Comparison of ENCODE assay signal across 10 cellular contexts in the genomic region with DNA sequence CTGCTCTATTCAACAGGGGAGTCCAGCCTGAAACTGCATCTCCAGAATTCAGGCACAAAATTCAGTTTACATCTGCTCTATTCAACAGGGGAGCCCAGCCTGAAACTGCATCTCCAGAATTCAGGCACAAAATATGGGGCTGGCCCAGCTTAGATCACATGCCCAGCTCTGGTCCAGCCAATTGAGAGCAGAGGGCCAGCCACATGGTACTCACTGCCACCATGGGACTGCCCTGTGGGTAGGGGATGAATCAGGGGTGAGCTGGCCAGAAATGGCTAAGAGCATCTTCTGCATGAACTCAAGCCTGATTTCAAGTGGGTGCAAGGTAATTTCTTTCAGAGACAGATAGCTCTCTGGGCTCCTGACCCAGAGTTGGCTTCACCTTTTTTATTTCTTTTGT.
DNase-seq lines count a peak whose midpoint lies in the region; ATAC-seq and TF ChIP-seq lines count a peak whose summit lies in the region.
"Had no signal": no experiment of that assay in that cellular context is flagged by ENCODE, and none has a peak within 500 bp of the region (broad histone marks: within the 10 kb centered on the region; RNA-seq: fewer than 3 reads in every experiment).

No MANE protein-coding gene starts in this region.

- ATAC-seq in right cardiac atrium: no peak
- no peak for ATAC-seq in HG02970 (IDR thresholded peaks at IDR 0.05; ENCODE audit: low FRiP score, unreplicated experiment)

- DNase-seq in right atrium auricular region (ENCODE audit: low spot score) (no peak), right cardiac atrium (no peak), astrocyte of the hippocampus (ENCODE audit: low read depth, low spot score) (peak; percentile 23), myocyte (ENCODE audit: low read depth) (peak; percentile 43), vagina (ENCODE audit: extremely low spot score in 2 of 2) (no peak), erythroblast (lab: John Stamatoyannopoulos, UW) (no peak), retina (no peak)
- DNase-seq: DMS53 had no signal

- intact Hi-C loops in right cardiac atrium (cut with DNase I) (loop anchor here (10.0 kb wide), 5 partner anchors 239 to 699 kb away; partner anchors contain the start of genes ZEB1 (in 1 of the 4) and ZNF438 (in 1 of the 4)), vagina (cut with DNase I) (loop anchor here (10.0 kb wide), 1 partner anchor 889 kb away; no protein-coding TSS in a partner anchor)

- TF ChIP-seq POLR2A in vagina (IDR thresholded peaks at IDR 0.05): no peak
- no peak for TF ChIP-seq POLR2A in erythroblast (IDR thresholded peaks at IDR 0.05; ENCODE audit: low read length)

- H3K9me3 ChIP-seq in right atrium auricular region (no peaks in the 10 kb centered on the region), right cardiac atrium (ENCODE audit: control insufficient read depth, low read length) (no peaks in the 10 kb centered on the region), vagina (no peaks in the 10 kb centered on the region)

- no peak for TF ChIP-seq CTCF in right atrium auricular region (IDR thresholded peaks at IDR 0.05)
- TF ChIP-seq CTCF in vagina (IDR thresholded peaks at IDR 0.05): no peak

- peak overlapping the region; percentile 96 for H3K27ac ChIP-seq in right atrium auricular region
- H3K27ac ChIP-seq in right cardiac atrium (ENCODE audit: low read length): no peak overlapping the region
- H3K27ac ChIP-seq in vagina: peak overlapping the region; percentile 90
- H3K27ac ChIP-seq: RWPE1 had no signal

- H3K4me1 ChIP-seq in right atrium auricular region (peaks cover 0 to 17% of the 10 kb centered on the region in 2 donors), right cardiac atrium (ENCODE audit: control insufficient read depth, insufficient read depth, low read length) (no peaks in the 10 kb centered on the region), vagina (peaks cover 40% of the 10 kb centered on the region)

- H3K4me3 ChIP-seq in right atrium auricular region: no peak overlapping the region
- H3K4me3 ChIP-seq in right cardiac atrium (ENCODE audit: low read length): no peak overlapping the region
- H3K4me3 ChIP-seq in vagina: no peak overlapping the region

- H3K27me3 ChIP-seq in right atrium auricular region (no peaks in the 10 kb centered on the region), right cardiac atrium (ENCODE audit: control insufficient read depth, insufficient read depth) (no peaks in the 10 kb centered on the region), vagina (no peaks in the 10 kb centered on the region)

- H3K36me3 ChIP-seq in right atrium auricular region: no peaks in the 10 kb centered on the region
- no peaks in the 10 kb centered on the region for H3K36me3 ChIP-seq in vagina

Comparison
In these comparisons a context has a peak if more than half of its experiments do, and no peak if none do; other contexts are left out.
1. DNase-seq: peak in astrocyte of the hippocampus (single experiment) and myocyte (single experiment); none in right atrium auricular region (single experiment), right cardiac atrium (0 of 3), vagina (0 of 2), erythroblast (0 of 2) and retina (single experiment).